2 cellular contexts compared by ENCODE assay signal in genomic region chr4:186227221-186227620, GRCh38.
TF ChIP-seq lines count a peak whose summit lies in the region.

Gene KLKB1, plus strand, starts transcription at chr4:186227507. Its CDS starts 689 bp downstream, at chr4:186228196.

TF ChIP-seq in GM23338, 12 proteins besides CTCF, POLR2A, EP300 and RAD21:
- TF ChIP-seq JUNB (IDR thresholded peaks at IDR 0.05; ENCODE audit: unreplicated experiment), result no peak
- no peak for TF ChIP-seq EZH2 (IDR thresholded peaks at IDR 0.05; ENCODE audit: low read depth, unreplicated experiment)
- TF ChIP-seq CREB1 (CRISPR knock-in tag; IDR thresholded peaks at IDR 0.05; ENCODE audit: low read depth), result no peak
- TF ChIP-seq ZNF331 (CRISPR knock-in tag; IDR thresholded peaks at IDR 0.05; ENCODE audit: low read depth), result no peak
- TF ChIP-seq REST (IDR thresholded peaks at IDR 0.05; ENCODE audit: unreplicated experiment), result no peak
- TF ChIP-seq POLR2AphosphoS5 (IDR thresholded peaks at IDR 0.05; ENCODE audit: low read depth), result no peak
- TF ChIP-seq ZNF114 (CRISPR knock-in tag; IDR thresholded peaks at IDR 0.05), result no peak
- no peak for TF ChIP-seq EZH2phosphoT487 (IDR thresholded peaks at IDR 0.05; ENCODE audit: unreplicated experiment)
- TF ChIP-seq STAT1 (IDR thresholded peaks at IDR 0.05; ENCODE audit: unreplicated experiment), result no peak

TF ChIP-seq in H1, 55 proteins besides CTCF, POLR2A, EP300 and RAD21:
- TF ChIP-seq POLR2AphosphoS5 (IDR thresholded peaks at IDR 0.05; ENCODE audit: low read depth, low read length), result no peak
- no peak for TF ChIP-seq BACH1 (IDR thresholded peaks at IDR 0.05; ENCODE audit: low read length)
- TF ChIP-seq RNF2 (IDR thresholded peaks at IDR 0.05; ENCODE audit: borderline replicate concordance, low read depth, low read length, missing control alignments, poor library complexity, severe bottlenecking), result no peak
- no peak for TF ChIP-seq KDM1A (IDR thresholded peaks at IDR 0.05; ENCODE audit: borderline replicate concordance, low read length)
- TF ChIP-seq SIRT6 (IDR thresholded peaks at IDR 0.05; ENCODE audit: low read length), result no peak
- TF ChIP-seq NRF1 (IDR thresholded peaks at IDR 0.05; ENCODE audit: low read depth, low read length), result no peak
- no peak for TF ChIP-seq EZH2 (IDR thresholded peaks at IDR 0.05; ENCODE audit: low read depth, low read length, severe bottlenecking)
- no peak for TF ChIP-seq GTF2F1 (IDR thresholded peaks at IDR 0.05; ENCODE audit: borderline replicate concordance, low read depth, low read length)
- no peak for TF ChIP-seq ASH2L (IDR thresholded peaks at IDR 0.05; ENCODE audit: low read length)
